23 cellular contexts compared by ENCODE assay signal in genomic region chr16:78269251-78269650, GRCh38.
"Had no signal": no experiment of that assay in that cellular context is flagged by ENCODE, and none has a peak within 500 bp of the region (broad histone marks: within the 10 kb centered on the region; RNA-seq: fewer than 3 reads in every experiment).

No MANE protein-coding gene starts in this region.

- H3K4me1 Mint-ChIP-seq: nephron; neural crest cell; stimulated activated memory B cell treated with anti-CD40 and anti-IgM and Interleukin-4, amounts not matched to agents 10 μg/mL and 1 μg/mL and 100 μg/mL, for 72 hours; stimulated activated naive CD8-positive, alpha-beta T cell treated with anti-CD3 and anti-CD28 coated beads, Interleukin-15, amount 100 ng/mL, for 72 hours had no signal

- H3K27me3 Mint-ChIP-seq: naive thymus-derived CD8-positive, alpha-beta T cell; stimulated activated memory B cell treated with anti-CD40 and anti-IgM and Interleukin-4, amounts not matched to agents 10 μg/mL and 1 μg/mL and 100 μg/mL, for 72 hours; stimulated activated naive CD8-positive, alpha-beta T cell treated with anti-CD3 and anti-CD28 coated beads, Interleukin-15, amount 100 ng/mL, for 72 hours; type B pancreatic cell had no signal

- H3K27ac Mint-ChIP-seq: naive thymus-derived CD8-positive, alpha-beta T cell; nephron; stimulated activated memory B cell treated with anti-CD40 and anti-IgM and Interleukin-4, amounts not matched to agents 10 μg/mL and 1 μg/mL and 100 μg/mL, for 72 hours; stimulated activated naive CD8-positive, alpha-beta T cell treated with anti-CD3 and anti-CD28 coated beads, Interleukin-15, amount 100 ng/mL, for 72 hours; type B pancreatic cell had no signal

- FAIRE-seq: pancreas had no signal

- H3K9me3 Mint-ChIP-seq: stimulated activated naive CD8-positive, alpha-beta T cell treated with anti-CD3 and anti-CD28 coated beads, Interleukin-15, amount 100 ng/mL, for 72 hours; type B pancreatic cell had no signal

- H3K4me3 Mint-ChIP-seq: naive thymus-derived CD8-positive, alpha-beta T cell; nephron; neural crest cell; stimulated activated memory B cell treated with anti-CD40 and anti-IgM and Interleukin-4, amounts not matched to agents 10 μg/mL and 1 μg/mL and 100 μg/mL, for 72 hours; stimulated activated naive CD8-positive, alpha-beta T cell treated with anti-CD3 and anti-CD28 coated beads, Interleukin-15, amount 100 ng/mL, for 72 hours; type B pancreatic cell had no signal

- DNase-seq: hippocampal formation; left lung; lower lobe of right lung; mammary epithelial cell; mesenchymal stem cell; naive thymus-derived CD8-positive, alpha-beta T cell; nucleus accumbens; pancreas; posterior cingulate gyrus; psoas muscle; right lobe of liver; stimulated activated CD4-positive, alpha-beta T cell treated with anti-CD3 and anti-CD28 coated beads, Interleukin-1b, Interleukin-23, amount 100 ng/mL, for 48 hours; stimulated activated CD4-positive, alpha-beta T cell treated with anti-CD3 and anti-CD28 coated beads, Interleukin-2, amount 100 ng/mL, for 48 hours; stimulated activated CD4-positive, alpha-beta T cell treated with anti-CD3 and anti-CD28 coated beads, Interleukin-4, amount 100 ng/mL, for 4 hours; stimulated activated CD8-positive, alpha-beta memory T cell treated with anti-CD3 and anti-CD28 coated beads, Interleukin-4, amount 100 ng/mL, for 48 hours; stimulated activated naive CD4-positive, alpha-beta T cell treated with Interleukin-2 at 50 U/mL for 16 hours; stimulated activated naive CD8-positive, alpha-beta T cell treated with anti-CD3 and anti-CD28 coated beads, Interleukin-15, amount 100 ng/mL, for 72 hours; substantia nigra; uterus had no signal
